10 cellular contexts compared by ENCODE assay signal in the genomic region with DNA sequence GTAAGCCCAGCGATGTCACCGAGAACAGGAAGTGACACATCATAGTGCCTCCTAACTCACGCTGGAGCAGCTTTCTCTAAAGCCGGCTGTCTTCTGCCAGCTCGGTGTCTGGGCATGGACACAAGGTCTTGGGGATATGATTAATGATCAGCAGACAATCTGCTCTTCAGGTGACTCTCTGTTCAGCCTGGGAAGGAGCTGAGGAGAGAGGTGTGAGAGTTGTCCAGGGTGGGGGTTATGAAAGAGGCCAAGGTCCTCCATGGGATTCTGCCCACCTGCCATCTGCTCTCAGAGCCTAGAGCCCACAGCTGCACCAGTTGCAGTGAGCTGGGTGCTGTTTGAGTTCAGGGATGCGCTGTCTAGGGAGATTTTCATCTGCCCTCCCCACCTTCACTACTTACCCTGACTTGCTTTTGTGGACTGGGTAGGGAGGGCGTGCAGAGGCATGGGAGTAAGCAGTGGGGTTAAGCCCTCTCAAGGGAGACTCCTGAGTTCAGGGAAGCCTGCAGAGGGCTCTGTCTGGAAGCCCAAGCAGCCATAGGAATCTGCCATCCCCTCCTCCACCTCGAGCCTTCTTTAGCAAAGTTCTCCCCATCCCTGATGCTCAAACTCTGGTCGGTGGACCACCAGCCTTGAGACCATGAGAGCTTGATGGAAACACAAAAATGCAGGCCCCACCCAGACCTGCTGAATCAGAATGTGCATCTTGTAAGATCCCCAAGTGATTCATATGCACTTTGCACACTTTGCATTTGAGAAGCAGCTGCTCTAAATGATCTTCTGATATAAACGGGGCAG.
DNase-seq lines count a peak whose midpoint lies in the region; ATAC-seq and TF ChIP-seq lines count a peak whose summit lies in the region.
"Had no signal": no experiment of that assay in that cellular context is flagged by ENCODE, and none has a peak within 500 bp of the region (broad histone marks: within the 10 kb centered on the region; RNA-seq: fewer than 3 reads in every experiment).

No MANE protein-coding gene starts in this region.

- no peaks in the 10 kb centered on the region for H3K36me3 Mint-ChIP-seq in glutamatergic neuron (ENCODE audit: unreplicated experiment)
- H3K36me3 Mint-ChIP-seq: brain had no signal

- no peak for TF ChIP-seq POLR2A in gastroesophageal sphincter (IDR thresholded peaks at IDR 0.05)

- H3K4me1 ChIP-seq in A673 (ENCODE audit: insufficient read depth, low read length, poor library complexity, severe bottlenecking) (no peaks in the 10 kb centered on the region), gastroesophageal sphincter (no peaks in the 10 kb centered on the region)

- H3K27me3 Mint-ChIP-seq in glutamatergic neuron (ENCODE audit: unreplicated experiment): peaks cover 4% of the 10 kb centered on the region
- H3K27me3 Mint-ChIP-seq: brain had no signal

- TF ChIP-seq CTCF in A673 (conservative IDR thresholded peaks at IDR 0.05; ENCODE audit: low read depth, low read length): no peak
- no peak for TF ChIP-seq CTCF in gastroesophageal sphincter (IDR thresholded peaks at IDR 0.05)
- TF ChIP-seq CTCF in glutamatergic neuron (IDR thresholded peaks at IDR 0.05; ENCODE audit: partially characterized antibody, unreplicated experiment): no peak

- H3K27ac ChIP-seq in A673 (ENCODE audit: low read depth, low read length, poor library complexity, severe bottlenecking) (no peak overlapping the region), gastroesophageal sphincter (no peak overlapping the region)

- H3K4me3 Mint-ChIP-seq in glutamatergic neuron (ENCODE audit: unreplicated experiment): no peak overlapping the region
- H3K4me3 Mint-ChIP-seq: activated CD8-positive, alpha-beta T cell treated with anti-CD3 and anti-CD28 coated beads, Interleukin-2, amount 10 ng/mL, durations not matched to agents 7 days and 5 days; brain had no signal

- CTCF ChIA-PET in A673 (lab: Charles Lee): no interaction called here

- no peak for TF ChIP-seq EP300 in gastroesophageal sphincter (IDR thresholded peaks at IDR 0.05)

- DNase-seq in A673 (ENCODE audit: low spot score): peak; percentile 45
- DNase-seq in HS-5 (ENCODE audit: low read depth): peak; percentile 28
- peak; percentile 26 for DNase-seq in T1000 (lab: John Stamatoyannopoulos, UW)
- no peak for DNase-seq in stimulated activated CD4-positive, alpha-beta T cell treated with anti-CD3 and anti-CD28 coated beads, Interleukin-1b, Interleukin-23, amount 100 ng/mL, for 48 hours
- DNase-seq in glutamatergic neuron: no peak
- DNase-seq in NCI-H345 (lab: John Stamatoyannopoulos, UW): no peak
- DNase-seq in NCI-H446 treated with DMSO at 0.1 percent for 48 hours (lab: John Stamatoyannopoulos, UW): no peak
- DNase-seq: activated CD8-positive, alpha-beta T cell treated with anti-CD3 and anti-CD28 coated beads, Interleukin-2, amount 10 ng/mL, durations not matched to agents 7 days and 5 days had no signal

- POLR2A ChIA-PET in A673 (lab: Charles Lee; ENCODE audit: low non-redundant PET): interaction anchor here (0.6 to 0.7 kb wide), 2 partner anchors 8 to 219 kb away, joined by 3 to 4 read pairs; no protein-coding TSS in a partner anchor

- WGBS in gastroesophageal sphincter (ENCODE audit: low coverage in 1 of 2), 2 donors: 46 to 73% methylated on average over 3 to 5 of the region's 10 CpGs

- intact Hi-C loops in A673 (cut with micrococcal nuclease; ENCODE audit: unreplicated experiment): no loop called here

- BruUV-seq in A673 (replicated peaks; lab: Mats Ljungman, UMichigan): no TSS peak

- no peaks in the 10 kb centered on the region for H3K9me3 ChIP-seq in A673 (ENCODE audit: low read depth, low read length, poor library complexity, severe bottlenecking)
- no peaks in the 10 kb centered on the region for H3K9me3 ChIP-seq in gastroesophageal sphincter

- ATAC-seq in gastroesophageal sphincter: peak; percentile 33
- ATAC-seq: activated CD8-positive, alpha-beta T cell treated with anti-CD3 and anti-CD28 coated beads, Interleukin-2, amount 10 ng/mL, durations not matched to agents 7 days and 5 days had no signal

- H3K36me3 ChIP-seq in A673 (ENCODE audit: insufficient read depth, low read length, poor library complexity, severe bottlenecking) (no peaks in the 10 kb centered on the region), gastroesophageal sphincter (no peaks in the 10 kb centered on the region)

- peaks cover 8% of the 10 kb centered on the region for H3K4me1 Mint-ChIP-seq in glutamatergic neuron (ENCODE audit: low read depth, unreplicated experiment)

- H3K9me3 Mint-ChIP-seq in glutamatergic neuron (ENCODE audit: unreplicated experiment): peaks cover 4% of the 10 kb centered on the region
- H3K9me3 Mint-ChIP-seq: brain had no signal

- no peak overlapping the region for H3K27ac Mint-ChIP-seq in glutamatergic neuron (ENCODE audit: unreplicated experiment)
- H3K27ac Mint-ChIP-seq: activated CD8-positive, alpha-beta T cell treated with anti-CD3 and anti-CD28 coated beads, Interleukin-2, amount 10 ng/mL, durations not matched to agents 7 days and 5 days had no signal

- no peak overlapping the region for H3K4me3 ChIP-seq in A673 (ENCODE audit: low read depth, low read length, poor library complexity, severe bottlenecking)
- no peak overlapping the region for H3K4me3 ChIP-seq in gastroesophageal sphincter

- H3K27me3 ChIP-seq in A673 (replicated peaks; ENCODE audit: insufficient read depth, low read depth, low read length, poor library complexity): no peaks in the 10 kb centered on the region
- H3K27me3 ChIP-seq in gastroesophageal sphincter: no peaks in the 10 kb centered on the region

Comparison
In these comparisons a context has a peak if more than half of its experiments do, and no peak if none do; other contexts are left out.
1. DNase-seq: peak in A673 (single experiment), HS-5 (single experiment) and T1000 (single experiment); none in stimulated activated CD4-positive, alpha-beta T cell treated with anti-CD3 and anti-CD28 coated beads, Interleukin-1b, Interleukin-23, amount 100 ng/mL, for 48 hours (single experiment), glutamatergic neuron (single experiment), NCI-H345 (single experiment) and NCI-H446 treated with DMSO at 0.1 percent for 48 hours (single experiment).